28 cellular contexts compared by ENCODE assay signal in genomic region chr16:24873028-24873427, GRCh38. TPM values are rescaled to one million over a fixed set of nuclear protein-coding genes. Genes with fewer than 3 reads are reported as not detected.
"Had no signal": no experiment of that assay in that cellular context is flagged by ENCODE, and none has a peak within 500 bp of the region (broad histone marks: within the 10 kb centered on the region; RNA-seq: fewer than 3 reads in every experiment).

No MANE protein-coding gene starts in this region.

- H3K4me3 ChIP-seq: colonic mucosa, coronary artery, dorsolateral prefrontal cortex, esophagus muscularis mucosa, esophagus squamous epithelium, gastrocnemius medialis, gastroesophageal sphincter, heart left ventricle, heart right ventricle, hepatocyte had no signal

- H3K27ac ChIP-seq: colonic mucosa, coronary artery, dorsolateral prefrontal cortex, epithelial cell of prostate, esophagus muscularis mucosa, esophagus squamous epithelium, foreskin keratinocyte, gastrocnemius medialis, gastroesophageal sphincter, heart left ventricle, heart right ventricle, hepatocyte had no signal

- H3K4me1 ChIP-seq: colonic mucosa, esophagus muscularis mucosa, esophagus squamous epithelium, foreskin keratinocyte, gastrocnemius medialis, gastroesophageal sphincter, heart left ventricle, heart right ventricle had no signal

- H3K9me3 ChIP-seq: colonic mucosa, esophagus muscularis mucosa, esophagus squamous epithelium, gastrocnemius medialis, gastroesophageal sphincter, heart left ventricle, heart right ventricle had no signal

- DNase-seq: colonic mucosa; cortex of kidney; dermis blood vessel endothelial cell; dorsolateral prefrontal cortex; effector CD4-positive, alpha-beta T cell; effector CD8-positive, alpha-beta T cell; effector memory CD4-positive, alpha-beta T cell; effector memory CD8-positive, alpha-beta T cell; endodermal cell; erythroblast; esophagus squamous epithelium; foreskin fibroblast; foreskin keratinocyte; gastrocnemius medialis; glutamatergic neuron; heart left ventricle; heart right ventricle had no signal

- H3K36me3 ChIP-seq: colonic mucosa, esophagus muscularis mucosa, esophagus squamous epithelium, gastrocnemius medialis, gastroesophageal sphincter, heart left ventricle, heart right ventricle had no signal

- H3K27me3 ChIP-seq: colonic mucosa, dorsolateral prefrontal cortex, esophagus muscularis mucosa, esophagus squamous epithelium, foreskin keratinocyte, gastrocnemius medialis, gastroesophageal sphincter, heart left ventricle, hepatocyte had no signal

RNA-seq across cellular contexts. Expression of gene SLC5A11, which starts 27.3 kb away (rescaled TPM):
- total RNA-seq: dermis microvascular lymphatic vessel endothelial cell, endothelial cell of umbilical vein, epithelial cell of proximal tubule, esophagus mucosa, esophagus muscularis mucosa, fibroblast of villous mesenchyme, foreskin keratinocyte, frontal cortex had no signal
